ENCODE assay signal across 9 cellular contexts in the genomic region with DNA sequence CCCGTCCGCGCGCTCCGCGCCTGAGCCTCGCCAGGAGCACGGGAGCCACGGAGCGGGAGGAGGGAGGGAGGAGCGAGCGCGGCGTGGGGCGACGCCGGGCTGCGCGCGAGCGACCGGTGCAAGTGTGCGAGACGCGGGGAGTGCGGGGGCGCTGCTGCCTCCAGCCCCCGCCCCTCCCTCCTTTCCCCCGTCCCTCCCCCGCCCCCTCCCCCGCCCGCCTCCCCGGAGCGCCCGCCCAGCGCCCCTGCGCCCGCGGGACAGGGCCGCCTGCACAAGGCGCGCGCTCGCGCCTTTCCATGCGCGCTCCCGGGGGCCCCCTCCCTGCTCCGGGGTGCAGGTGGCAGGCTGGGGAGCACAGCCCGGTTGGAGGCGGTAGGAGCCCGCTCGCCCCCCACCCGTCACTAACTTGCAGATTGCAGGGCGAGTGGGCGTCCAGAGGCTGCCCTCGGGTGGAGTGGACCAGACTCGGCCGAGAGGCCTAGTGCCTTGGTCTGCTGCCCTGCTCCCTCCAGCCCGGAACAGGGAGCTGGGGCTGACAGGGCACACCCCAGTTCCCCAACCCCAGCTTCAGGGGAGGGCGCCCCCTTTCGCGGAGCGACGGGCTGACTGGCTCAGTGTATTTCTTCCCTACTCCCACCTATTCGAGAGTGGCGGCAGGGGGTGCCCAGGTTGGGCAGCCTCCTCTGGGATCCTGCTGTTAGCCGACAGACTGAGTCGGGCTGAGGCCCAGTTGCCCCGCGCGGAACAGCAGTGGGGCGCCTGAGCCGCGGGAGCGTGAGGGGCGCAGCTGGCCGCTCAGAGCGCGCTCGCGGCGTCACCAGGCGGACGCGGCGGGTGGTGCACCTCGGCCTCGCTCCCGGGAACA. TPM values are rescaled to one million over a fixed set of nuclear protein-coding genes. Genes with fewer than 3 reads are reported as not detected.
DNase-seq lines count a peak whose midpoint lies in the region; ATAC-seq, FAIRE-seq and TF ChIP-seq lines count a peak whose summit lies in the region.
"Had no signal": no experiment of that assay in that cellular context is flagged by ENCODE, and none has a peak within 500 bp of the region (broad histone marks: within the 10 kb centered on the region; RNA-seq: fewer than 3 reads in every experiment).

TSS of gene WNT7A (minus strand) at position 126 of the 865 bp plus-strand sequence. CDS start 255 bp downstream, outside the sequence.

- H3K4me1 ChIP-seq in BE2C: no peaks in the 10 kb centered on the region
- peaks cover 12% of the 10 kb centered on the region; the same call in 1 of the 2 replicates for H3K4me1 ChIP-seq in HUES6 (ENCODE audit: control insufficient read depth, insufficient read depth, low read length)

- peak within 1 kb of the TSS; percentile 33 for H3K9ac ChIP-seq in HUES6 (ENCODE audit: low read length)

- FAIRE-seq in frontal cortex (lab: Jason Lieb, UNC): no peak

- intact Hi-C loops in posterior vena cava (cut with DNase I): loop anchor here in 1 of 2 donors (5.0 kb wide), 1 partner anchor 1153 kb away; no protein-coding TSS in a partner anchor

- DNase-seq in BE2C: peak; percentile 32
- peak; percentile 63 for DNase-seq in activated T-helper 1 cell treated with Interleukin-2 at 50 U/mL for 16 hours (ENCODE audit: low read depth)
- DNase-seq in frontal cortex (ENCODE audit: low spot score in 2 of 2): peak; percentile 59 to 66
- DNase-seq in posterior vena cava (ENCODE audit: low spot score): peak; percentile 79
- no peak for DNase-seq in middle frontal gyrus (ENCODE audit: extremely low spot score, low spot score)
- no peak for DNase-seq in ureter (ENCODE audit: low spot score)

- H3K36me3 ChIP-seq in BE2C: no peaks in the 10 kb centered on the region
- no peaks in the 10 kb centered on the region for H3K36me3 ChIP-seq in HUES6 (ENCODE audit: control insufficient read depth, insufficient read depth, low read length)

- H3K27me3 ChIP-seq in BE2C: peaks cover 53% of the 10 kb centered on the region
- peaks cover 97% of the 10 kb centered on the region for H3K27me3 ChIP-seq in HUES6 (ENCODE audit: control insufficient read depth, insufficient read depth, low read length)

- H3K4me3 ChIP-seq in BE2C (ENCODE audit: low read depth, low read length) (no peak within 1 kb of the TSS), HUES6 (ENCODE audit: low read depth, low read length) (peak within 1 kb of the TSS; percentile 68)

- H3K27ac ChIP-seq in HUES6 (ENCODE audit: low read depth, low read length): no peak within 1 kb of the TSS

- H3K9me3 ChIP-seq in BE2C (no peaks in the 10 kb centered on the region), HUES6 (ENCODE audit: control insufficient read depth, insufficient read depth, low read depth, low read length) (no peaks in the 10 kb centered on the region)

- no peak for ATAC-seq in HG03378 (IDR thresholded peaks at IDR 0.05; ENCODE audit: unreplicated experiment)

- TF ChIP-seq CTCF in BE2C (IDR thresholded peaks at IDR 0.05; ENCODE audit: low read depth, low read length): peak; percentile 44

RNA-seq across cellular contexts. Expression of gene WNT7A, which starts in this region (rescaled TPM):
- not detected for polyA plus RNA-seq in BE2C (2012; ENCODE audit: insufficient read depth, insufficient read length, low read depth)
- 15.1 TPM for total RNA-seq in frontal cortex
- not detected for total RNA-seq in posterior vena cava
- 1.4 TPM for total RNA-seq in ureter
- total RNA-seq: fibroblast of lung had no signal
- polyA plus RNA-seq: fibroblast of lung had no signal

Comparison
In these comparisons a context has a peak if more than half of its experiments do, and no peak if none do; other contexts are left out.
1. Peak in DNase-seq in posterior vena cava; RNA of the gene not detected or under 1 TPM.
2. DNase-seq: peak in BE2C (single experiment), activated T-helper 1 cell treated with Interleukin-2 at 50 U/mL for 16 hours (single experiment) and frontal cortex (2 of 2); none in middle frontal gyrus (single experiment) and ureter (single experiment).